In the genomic region with DNA sequence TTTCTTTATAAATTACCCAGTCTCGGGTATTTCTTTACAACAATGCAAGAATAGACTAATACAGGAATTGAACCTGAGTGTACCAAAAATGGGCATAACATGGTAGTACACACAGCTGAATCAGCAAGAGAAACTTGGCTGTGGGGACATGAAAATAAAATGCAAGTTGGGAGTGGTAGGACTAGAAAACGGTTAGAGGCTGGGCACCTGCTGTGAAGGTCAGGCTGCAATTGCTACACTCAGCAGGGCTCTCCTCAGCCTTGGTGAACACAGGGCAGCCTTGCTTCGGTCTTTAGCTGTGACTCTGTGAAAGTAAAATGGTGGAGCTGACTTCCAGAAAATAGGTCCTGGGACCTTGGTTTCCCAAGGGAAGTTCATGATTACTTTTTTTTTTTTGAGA, we compare ENCODE assay signal across 39 cellular contexts. TPM values are rescaled to one million over a fixed set of nuclear protein-coding genes. Genes with fewer than 3 reads are reported as not detected.
"Had no signal": no experiment of that assay in that cellular context is flagged by ENCODE, and none has a peak within 500 bp of the region (broad histone marks: within the 10 kb centered on the region; RNA-seq: fewer than 3 reads in every experiment).

No MANE protein-coding gene starts in this region.

- H3K4me3 ChIP-seq: colonic mucosa, MG63, PC-9 had no signal

- H3K36me3 Mint-ChIP-seq: activated naive CD4-positive, alpha-beta T cell treated with anti-CD3 and anti-CD28 coated beads, Interleukin-2, amount 50 U/mL, for 72 hours had no signal

- H3K4me1 Mint-ChIP-seq: activated naive CD8-positive, alpha-beta T cell treated with anti-CD3 and anti-CD28 coated beads, Interleukin-2, amount 50 U/mL, for 24 hours had no signal

- ATAC-seq: activated CD8-positive, alpha-beta T cell treated with anti-CD3 and anti-CD28 coated beads for 36 hours; activated naive CD4-positive, alpha-beta T cell treated with anti-CD3 and anti-CD28 coated beads, Interleukin-2, amount 50 U/mL, for 72 hours; activated naive CD8-positive, alpha-beta T cell treated with anti-CD3 and anti-CD28 coated beads, Interleukin-2, amount 50 U/mL, for 24 hours had no signal

- H3K27me3 Mint-ChIP-seq: activated CD8-positive, alpha-beta T cell treated with anti-CD3 and anti-CD28 coated beads for 36 hours had no signal

- DNase-seq: activated CD4-positive, alpha-beta T cell treated with anti-CD3 and anti-CD28 coated beads for 1 hour; activated CD4-positive, alpha-beta T cell treated with anti-CD3 and anti-CD28 coated beads for 48 hours; activated CD4-positive, alpha-beta T cell treated with anti-CD3 and anti-CD28 coated beads, Interleukin-2, amount 50 U/mL, for 4 hours; activated CD4-positive, CD25-positive, alpha-beta regulatory T cell; activated CD8-positive, alpha-beta T cell treated with anti-CD3 and anti-CD28 coated beads for 36 hours; activated gamma-delta T cell treated with Interleukin-2 at 50 U/mL for 16 hours; activated naive CD4-positive, alpha-beta T cell treated with anti-CD3 and anti-CD28 coated beads for 36 hours; activated naive CD8-positive, alpha-beta T cell treated with anti-CD3 and anti-CD28 coated beads, Interleukin-2, amount 50 U/mL, for 24 hours; activated T-cell treated with anti-CD3 and anti-CD28 coated beads, Interleukin-2, amount 50 U/mL, for 1 hour; anterior cingulate cortex; brain microvascular endothelial cell; central memory CD4-positive, alpha-beta T cell; colonic mucosa; Kasumi-1; KBM-7; MG63; MV-4-11; NCI-H1092 treated with DMSO at 0.1 percent for 48 hours; NCI-H1417; NCI-H146; NCI-H187; NCI-H2029 treated with DMSO at 0.1 percent for 48 hours; NCI-H2107; NCI-H2171 treated with DMSO at 0.1 percent for 48 hours; NCI-H226; NCI-H524 treated with DMSO at 0.1 percent for 48 hours; NCI-H748 treated with DMSO at 0.1 percent for 48 hours; PC-9; Right ventricle myocardium superior; SW 1271; T-helper 1 cell; T-helper 2 cell; T-helper 9 cell; WERI-Rb-1 had no signal

- H3K9me3 Mint-ChIP-seq: activated CD8-positive, alpha-beta T cell treated with anti-CD3 and anti-CD28 coated beads for 36 hours; activated naive CD4-positive, alpha-beta T cell treated with anti-CD3 and anti-CD28 coated beads for 36 hours; activated naive CD8-positive, alpha-beta T cell treated with anti-CD3 and anti-CD28 coated beads, Interleukin-2, amount 50 U/mL, for 24 hours; activated T-helper 1 cell treated with anti-CD3 and anti-CD28 coated beads, Interleukin-12 subunit alpha, Interleukin-12 subunit beta, Interleukin-2, Interleukin-4 antibody, amounts not matched to agents 30 ng/mL and 10 ng/mL and 1 ng/mL, durations not matched to agents 14 hours and 24 hours and 36 hours had no signal

- H3K27ac Mint-ChIP-seq: activated CD8-positive, alpha-beta T cell treated with anti-CD3 and anti-CD28 coated beads for 36 hours; activated naive CD4-positive, alpha-beta T cell treated with anti-CD3 and anti-CD28 coated beads for 36 hours; activated naive CD4-positive, alpha-beta T cell treated with anti-CD3 and anti-CD28 coated beads, Interleukin-2, amount 50 U/mL, for 72 hours; activated naive CD8-positive, alpha-beta T cell treated with anti-CD3 and anti-CD28 coated beads, Interleukin-2, amount 50 U/mL, for 24 hours; activated T-helper 1 cell treated with anti-CD3 and anti-CD28 coated beads, Interleukin-12 subunit alpha, Interleukin-12 subunit beta, Interleukin-2, Interleukin-4 antibody, amounts not matched to agents 30 ng/mL and 10 ng/mL and 1 ng/mL, durations not matched to agents 14 hours and 24 hours and 36 hours had no signal

- H3K4me3 Mint-ChIP-seq: activated CD8-positive, alpha-beta T cell treated with anti-CD3 and anti-CD28 coated beads for 36 hours; activated naive CD4-positive, alpha-beta T cell treated with anti-CD3 and anti-CD28 coated beads for 36 hours; activated naive CD8-positive, alpha-beta T cell treated with anti-CD3 and anti-CD28 coated beads, Interleukin-2, amount 50 U/mL, for 24 hours; activated T-helper 1 cell treated with anti-CD3 and anti-CD28 coated beads, Interleukin-12 subunit alpha, Interleukin-12 subunit beta, Interleukin-2, Interleukin-4 antibody, amounts not matched to agents 30 ng/mL and 10 ng/mL and 1 ng/mL, durations not matched to agents 14 hours and 24 hours and 36 hours had no signal

RNA-seq across cellular contexts. Expression of a gene that starts 45.6 kb away (rescaled TPM):
- total RNA-seq: activated CD8-positive, alpha-beta memory T cell treated with anti-CD3 and anti-CD28 coated beads for 36 hours; activated CD8-positive, alpha-beta T cell treated with anti-CD3 and anti-CD28 coated beads for 36 hours; activated naive CD4-positive, alpha-beta T cell treated with anti-CD3 and anti-CD28 coated beads for 36 hours; activated T-helper 1 cell treated with anti-CD3 and anti-CD28 coated beads, Interleukin-12 subunit alpha, Interleukin-12 subunit beta, Interleukin-2, Interleukin-4 antibody, amounts not matched to agents 30 ng/mL and 10 ng/mL and 1 ng/mL, durations not matched to agents 14 hours and 24 hours and 36 hours; NCI-H460; OCI-LY7; Right ventricle myocardium superior had no signal
